In the genomic region with DNA sequence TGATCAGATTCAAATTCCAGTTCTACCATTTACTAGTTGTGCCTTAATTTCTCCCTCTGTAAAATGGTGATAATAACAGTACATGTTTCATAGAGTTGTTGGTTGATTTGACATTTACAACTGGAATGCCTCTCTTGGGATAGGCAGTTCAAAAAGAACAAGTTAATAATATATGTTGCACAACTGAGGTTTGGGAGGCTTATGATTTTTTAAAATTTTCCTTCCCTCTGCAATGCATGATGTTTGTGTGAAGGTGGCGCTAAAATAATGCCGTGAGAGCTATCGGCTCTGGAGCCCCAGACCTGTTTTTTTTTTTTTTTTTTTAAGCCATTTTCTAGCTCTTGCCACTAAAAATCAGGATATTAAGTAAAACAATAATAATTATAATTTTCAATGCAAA, we compare ENCODE assay signal across 1 cellular context.
TF ChIP-seq lines count a peak whose summit lies in the region.

No MANE protein-coding gene starts in this region.

TF ChIP-seq in GM12878, 131 proteins besides CTCF, POLR2A, EP300 and RAD21:
- no peak for TF ChIP-seq FOXM1 (IDR thresholded peaks at IDR 0.05; ENCODE audit: low read depth, low read length)
- no peak for TF ChIP-seq SIN3A (IDR thresholded peaks at IDR 0.05; ENCODE audit: low read depth, low read length)
- no peak for TF ChIP-seq ATF7 (IDR thresholded peaks at IDR 0.05; ENCODE audit: low read depth)
- TF ChIP-seq, protein P1, sequence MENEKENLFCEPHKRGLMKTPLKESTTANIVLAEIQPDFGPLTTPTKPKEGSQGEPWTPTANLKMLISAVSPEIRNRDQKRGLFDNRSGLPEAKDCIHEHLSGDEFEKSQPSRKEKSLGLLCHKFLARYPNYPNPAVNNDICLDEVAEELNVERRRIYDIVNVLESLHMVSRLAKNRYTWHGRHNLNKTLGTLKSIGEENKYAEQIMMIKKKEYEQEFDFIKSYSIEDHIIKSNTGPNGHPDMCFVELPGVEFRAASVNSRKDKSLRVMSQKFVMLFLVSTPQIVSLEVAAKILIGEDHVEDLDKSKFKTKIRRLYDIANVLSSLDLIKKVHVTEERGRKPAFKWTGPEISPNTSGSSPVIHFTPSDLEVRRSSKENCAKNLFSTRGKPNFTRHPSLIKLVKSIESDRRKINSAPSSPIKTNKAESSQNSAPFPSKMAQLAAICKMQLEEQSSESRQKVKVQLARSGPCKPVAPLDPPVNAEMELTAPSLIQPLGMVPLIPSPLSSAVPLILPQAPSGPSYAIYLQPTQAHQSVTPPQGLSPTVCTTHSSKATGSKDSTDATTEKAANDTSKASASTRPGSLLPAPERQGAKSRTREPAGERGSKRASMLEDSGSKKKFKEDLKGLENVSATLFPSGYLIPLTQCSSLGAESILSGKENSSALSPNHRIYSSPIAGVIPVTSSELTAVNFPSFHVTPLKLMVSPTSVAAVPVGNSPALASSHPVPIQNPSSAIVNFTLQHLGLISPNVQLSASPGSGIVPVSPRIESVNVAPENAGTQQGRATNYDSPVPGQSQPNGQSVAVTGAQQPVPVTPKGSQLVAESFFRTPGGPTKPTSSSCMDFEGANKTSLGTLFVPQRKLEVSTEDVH (IDR thresholded peaks at IDR 0.05; ENCODE audit: low read depth, partially characterized antibody), result no peak
- TF ChIP-seq EZH2 (IDR thresholded peaks at IDR 0.05; ENCODE audit: borderline replicate concordance, control insufficient read depth, low read depth, low read length), result no peak
- no peak for TF ChIP-seq MYB (IDR thresholded peaks at IDR 0.05; ENCODE audit: borderline replicate concordance, low read depth, low read length)
- TF ChIP-seq, protein P2, sequence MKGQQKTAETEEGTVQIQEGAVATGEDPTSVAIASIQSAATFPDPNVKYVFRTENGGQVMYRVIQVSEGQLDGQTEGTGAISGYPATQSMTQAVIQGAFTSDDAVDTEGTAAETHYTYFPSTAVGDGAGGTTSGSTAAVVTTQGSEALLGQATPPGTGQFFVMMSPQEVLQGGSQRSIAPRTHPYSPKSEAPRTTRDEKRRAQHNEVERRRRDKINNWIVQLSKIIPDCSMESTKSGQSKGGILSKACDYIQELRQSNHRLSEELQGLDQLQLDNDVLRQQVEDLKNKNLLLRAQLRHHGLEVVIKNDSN (IDR thresholded peaks at IDR 0.05; ENCODE audit: borderline replicate concordance, extremely low read length, insufficient read depth, low read depth, low read length), result no peak
- no peak for TF ChIP-seq SPI1 (IDR thresholded peaks at IDR 0.05; ENCODE audit: borderline replicate concordance, insufficient read depth, low read depth, low read length)
- TF ChIP-seq MYC (IDR thresholded peaks at IDR 0.05; ENCODE audit: insufficient read depth, insufficient read length, insufficient replicate concordance, low read length, severe bottlenecking), result no peak
- TF ChIP-seq ESRRA (IDR thresholded peaks at IDR 0.05; ENCODE audit: low read length), result no peak
- TF ChIP-seq, protein P3, sequence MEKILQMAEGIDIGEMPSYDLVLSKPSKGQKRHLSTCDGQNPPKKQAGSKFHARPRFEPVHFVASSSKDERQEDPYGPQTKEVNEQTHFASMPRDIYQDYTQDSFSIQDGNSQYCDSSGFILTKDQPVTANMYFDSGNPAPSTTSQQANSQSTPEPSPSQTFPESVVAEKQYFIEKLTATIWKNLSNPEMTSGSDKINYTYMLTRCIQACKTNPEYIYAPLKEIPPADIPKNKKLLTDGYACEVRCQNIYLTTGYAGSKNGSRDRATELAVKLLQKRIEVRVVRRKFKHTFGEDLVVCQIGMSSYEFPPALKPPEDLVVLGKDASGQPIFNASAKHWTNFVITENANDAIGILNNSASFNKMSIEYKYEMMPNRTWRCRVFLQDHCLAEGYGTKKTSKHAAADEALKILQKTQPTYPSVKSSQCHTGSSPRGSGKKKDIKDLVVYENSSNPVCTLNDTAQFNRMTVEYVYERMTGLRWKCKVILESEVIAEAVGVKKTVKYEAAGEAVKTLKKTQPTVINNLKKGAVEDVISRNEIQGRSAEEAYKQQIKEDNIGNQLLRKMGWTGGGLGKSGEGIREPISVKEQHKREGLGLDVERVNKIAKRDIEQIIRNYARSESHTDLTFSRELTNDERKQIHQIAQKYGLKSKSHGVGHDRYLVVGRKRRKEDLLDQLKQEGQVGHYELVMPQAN (conservative IDR thresholded peaks at IDR 0.05), result no peak
- TF ChIP-seq, protein P4, sequence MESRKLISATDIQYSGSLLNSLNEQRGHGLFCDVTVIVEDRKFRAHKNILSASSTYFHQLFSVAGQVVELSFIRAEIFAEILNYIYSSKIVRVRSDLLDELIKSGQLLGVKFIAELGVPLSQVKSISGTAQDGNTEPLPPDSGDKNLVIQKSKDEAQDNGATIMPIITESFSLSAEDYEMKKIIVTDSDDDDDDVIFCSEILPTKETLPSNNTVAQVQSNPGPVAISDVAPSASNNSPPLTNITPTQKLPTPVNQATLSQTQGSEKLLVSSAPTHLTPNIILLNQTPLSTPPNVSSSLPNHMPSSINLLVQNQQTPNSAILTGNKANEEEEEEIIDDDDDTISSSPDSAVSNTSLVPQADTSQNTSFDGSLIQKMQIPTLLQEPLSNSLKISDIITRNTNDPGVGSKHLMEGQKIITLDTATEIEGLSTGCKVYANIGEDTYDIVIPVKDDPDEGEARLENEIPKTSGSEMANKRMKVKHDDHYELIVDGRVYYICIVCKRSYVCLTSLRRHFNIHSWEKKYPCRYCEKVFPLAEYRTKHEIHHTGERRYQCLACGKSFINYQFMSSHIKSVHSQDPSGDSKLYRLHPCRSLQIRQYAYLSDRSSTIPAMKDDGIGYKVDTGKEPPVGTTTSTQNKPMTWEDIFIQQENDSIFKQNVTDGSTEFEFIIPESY (IDR thresholded peaks at IDR 0.05), result no peak
